In genomic region chr1:156162430-156163037, GRCh38 we compare ENCODE assay signal across 14 cellular contexts. TPM values are rescaled to one million over a fixed set of nuclear protein-coding genes. Genes with fewer than 3 reads are reported as not detected.
DNase-seq lines count a peak whose midpoint lies in the region; ATAC-seq and TF ChIP-seq lines count a peak whose summit lies in the region.
"Had no signal": no experiment of that assay in that cellular context is flagged by ENCODE, and none has a peak within 500 bp of the region (broad histone marks: within the 10 kb centered on the region; RNA-seq: fewer than 3 reads in every experiment).

No MANE protein-coding gene starts in this region.

- no peak for TF ChIP-seq CTCF in HFFc6 (IDR thresholded peaks at IDR 0.05)
- no peak for TF ChIP-seq CTCF in CD14-positive monocyte (IDR thresholded peaks at IDR 0.05)

- H3K27me3 ChIP-seq in skeletal muscle tissue (ENCODE audit: control insufficient read depth in 3 of 3, insufficient read depth in 3 of 3, low read length in 3 of 3) = no peaks in the 10 kb centered on the region

- peaks cover 86% of the 10 kb centered on the region for H3K36me3 Mint-ChIP-seq in activated T-helper 2 cell treated with anti-CD3 and anti-CD28 coated beads, Interferon-gamma antibody, Interleukin-2, Interleukin-4, amounts not matched to agents 10 μg/mL and 5 μg/mL and 100 μg/mL, durations not matched to agents 14 hours and 24 hours and 36 hours (ENCODE audit: low read depth)
- H3K36me3 Mint-ChIP-seq in immature natural killer cell (no peaks in the 10 kb centered on the region), HFFc6 (ENCODE audit: low read depth) (no peaks in the 10 kb centered on the region), CD14-positive monocyte (peaks cover 84 to 95% of the 10 kb centered on the region in 2 donors)

- no peak overlapping the region for H3K4me3 Mint-ChIP-seq in activated T-helper 2 cell treated with anti-CD3 and anti-CD28 coated beads, Interferon-gamma antibody, Interleukin-2, Interleukin-4, amounts not matched to agents 10 μg/mL and 5 μg/mL and 100 μg/mL, durations not matched to agents 14 hours and 24 hours and 36 hours (ENCODE audit: low read depth)
- H3K4me3 Mint-ChIP-seq in immature natural killer cell (peak overlapping the region in 3 of 5 donors; percentile 2 to 40 (median 7)), HFFc6 (no peak overlapping the region), CD14-positive monocyte (no peak overlapping the region)
- H3K4me3 Mint-ChIP-seq: activated CD8-positive, alpha-beta T cell treated with anti-CD3 and anti-CD28 coated beads, Interleukin-2, amount 10 ng/mL, durations not matched to agents 7 days and 5 days had no signal

- no peak overlapping the region for H3K4me3 ChIP-seq in skeletal muscle tissue (ENCODE audit: low read length in 3 of 3)

- peaks cover 11 to 23% (median 18%) of the 10 kb centered on the region in 3 donors for H3K4me1 ChIP-seq in skeletal muscle tissue (ENCODE audit: control insufficient read depth in 3 of 3, insufficient read depth in 3 of 3, low read length in 3 of 3)

- H3K4me1 Mint-ChIP-seq in activated T-helper 2 cell treated with anti-CD3 and anti-CD28 coated beads, Interferon-gamma antibody, Interleukin-2, Interleukin-4, amounts not matched to agents 10 μg/mL and 5 μg/mL and 100 μg/mL, durations not matched to agents 14 hours and 24 hours and 36 hours (ENCODE audit: low read depth) = peaks cover 57% of the 10 kb centered on the region
- H3K4me1 Mint-ChIP-seq in immature natural killer cell (peaks cover 15 to 17% of the 10 kb centered on the region in 2 donors), HFFc6 (ENCODE audit: low read depth) (peaks cover 22% of the 10 kb centered on the region), CD14-positive monocyte (peaks cover 36% of the 10 kb centered on the region)

- no peaks in the 10 kb centered on the region for H3K9me3 ChIP-seq in skeletal muscle tissue (ENCODE audit: control insufficient read depth in 3 of 3, low read length in 3 of 3)

- intact Hi-C loops in activated T-helper 2 cell treated with anti-CD3 and anti-CD28 coated beads, Interferon-gamma antibody, Interleukin-2, Interleukin-4, amounts not matched to agents 10 μg/mL and 5 μg/mL and 100 μg/mL, durations not matched to agents 14 hours and 24 hours and 36 hours (cut with micrococcal nuclease) = no loop called here
- intact Hi-C loops in CD14-positive monocyte (cut with micrococcal nuclease) = loop anchor here in 1 of 2 donors (10.0 kb wide), 1 partner anchor 68 kb away; no protein-coding TSS in a partner anchor

- peaks cover 5% of the 10 kb centered on the region for H3K9me3 Mint-ChIP-seq in activated T-helper 2 cell treated with anti-CD3 and anti-CD28 coated beads, Interferon-gamma antibody, Interleukin-2, Interleukin-4, amounts not matched to agents 10 μg/mL and 5 μg/mL and 100 μg/mL, durations not matched to agents 14 hours and 24 hours and 36 hours
- H3K9me3 Mint-ChIP-seq in immature natural killer cell = no peaks in the 10 kb centered on the region
- no peaks in the 10 kb centered on the region for H3K9me3 Mint-ChIP-seq in HFFc6
- H3K9me3 Mint-ChIP-seq in CD14-positive monocyte = peaks cover 0 to 1% (median 0%) of the 10 kb centered on the region in 7 donors

- no peaks in the 10 kb centered on the region for H3K36me3 ChIP-seq in skeletal muscle tissue (ENCODE audit: control insufficient read depth in 3 of 3, insufficient read depth in 3 of 3, low read length in 3 of 3)

- peak overlapping the region in 1 of 3 donors; percentile 23 for H3K9ac ChIP-seq in skeletal muscle tissue (ENCODE audit: low read depth in 1 of 3, low read length in 3 of 3)

- DNase-seq in NCI-H226 (peak; percentile 76), immature natural killer cell (no peak), HFFc6 (no peak), CD14-positive monocyte (ENCODE audit: low spot score) (no peak)
- DNase-seq in activated T-helper 2 cell treated with anti-CD3 and anti-CD28 coated beads, Interferon-gamma antibody, Interleukin-2, Interleukin-4, amounts not matched to agents 10 μg/mL and 5 μg/mL and 100 μg/mL, durations not matched to agents 14 hours and 24 hours and 36 hours (ENCODE audit: low spot score) = no peak
- DNase-seq: activated CD8-positive, alpha-beta T cell treated with anti-CD3 and anti-CD28 coated beads, Interleukin-2, amount 10 ng/mL, durations not matched to agents 7 days and 5 days; COR-L47; HCEC 1CT; NCI-H1694; NCI-H526 treated with DMSO at 0.1 percent for 48 hours; RPMI8226; stimulated activated naive CD4-positive, alpha-beta T cell treated with Interleukin-2 at 50 U/mL for 16 hours had no signal

- no peaks in the 10 kb centered on the region for H3K27me3 Mint-ChIP-seq in activated T-helper 2 cell treated with anti-CD3 and anti-CD28 coated beads, Interferon-gamma antibody, Interleukin-2, Interleukin-4, amounts not matched to agents 10 μg/mL and 5 μg/mL and 100 μg/mL, durations not matched to agents 14 hours and 24 hours and 36 hours (ENCODE audit: low read depth)
- peaks cover 2 to 6% (median 4%) of the 10 kb centered on the region in 3 donors for H3K27me3 Mint-ChIP-seq in immature natural killer cell (ENCODE audit: low read depth in 3 of 3)
- H3K27me3 Mint-ChIP-seq in HFFc6 (ENCODE audit: insufficient read depth) = no peaks in the 10 kb centered on the region
- H3K27me3 Mint-ChIP-seq in CD14-positive monocyte (ENCODE audit: low read depth in 3 of 3) = peaks cover 0 to 2% (median 1%) of the 10 kb centered on the region in 3 donors

- ATAC-seq in GM21786 (IDR thresholded peaks at IDR 0.05; ENCODE audit: unreplicated experiment) = no peak
- ATAC-seq: activated CD8-positive, alpha-beta T cell treated with anti-CD3 and anti-CD28 coated beads, Interleukin-2, amount 10 ng/mL, durations not matched to agents 7 days and 5 days had no signal

- H3K27ac Mint-ChIP-seq in activated T-helper 2 cell treated with anti-CD3 and anti-CD28 coated beads, Interferon-gamma antibody, Interleukin-2, Interleukin-4, amounts not matched to agents 10 μg/mL and 5 μg/mL and 100 μg/mL, durations not matched to agents 14 hours and 24 hours and 36 hours = peak overlapping the region; percentile 96
- H3K27ac Mint-ChIP-seq in immature natural killer cell (peak overlapping the region in 2 of 6 donors; percentile 33 to 64), HFFc6 (no peak overlapping the region), CD14-positive monocyte (peak overlapping the region in 3 of 7 donors; percentile 71 to 76 (median 74))
- H3K27ac Mint-ChIP-seq: activated CD8-positive, alpha-beta T cell treated with anti-CD3 and anti-CD28 coated beads, Interleukin-2, amount 10 ng/mL, durations not matched to agents 7 days and 5 days had no signal

- H3K27ac ChIP-seq in skeletal muscle tissue (ENCODE audit: low read depth, low read length) = peak overlapping the region; percentile 93

RNA-seq across cellular contexts. Expression of gene SEMA4A, which starts 9.1 kb away (rescaled TPM):
- 128 and 132 TPM in 2 replicates for total RNA-seq in activated T-helper 2 cell treated with anti-CD3 and anti-CD28 coated beads, Interferon-gamma antibody, Interleukin-2, Interleukin-4, amounts not matched to agents 10 μg/mL and 5 μg/mL and 100 μg/mL, durations not matched to agents 14 hours and 24 hours and 36 hours
- 10 to 100 TPM in 1 of 3 donors, 1 to 10 TPM in 2; 2.5 to 12.4 (median 3.2) TPM for polyA plus RNA-seq in immature natural killer cell
- 4.2 TPM for total RNA-seq in skeletal muscle tissue
- total RNA-seq in HFFc6 (2021; fragmentation: NEBNext Ultra II Directional; extraction: Animal tissue kit (Norgen Biotek cat#: 25700)) = 1 to 10 TPM in 2 of 6 experiments, under 1 TPM in 4; 0.71 to 1.1 (median 0.83) TPM
- 100 to 1,000 TPM in 1 of 2 donors, 10 to 100 TPM in 1; 72.3 to 121 TPM for polyA plus RNA-seq in CD14-positive monocyte

RNA-seq across cellular contexts. Expression of gene SLC25A44, which starts 31.4 kb away (rescaled TPM):
- 62.6 and 63.7 TPM in 2 replicates for total RNA-seq in activated T-helper 2 cell treated with anti-CD3 and anti-CD28 coated beads, Interferon-gamma antibody, Interleukin-2, Interleukin-4, amounts not matched to agents 10 μg/mL and 5 μg/mL and 100 μg/mL, durations not matched to agents 14 hours and 24 hours and 36 hours
- polyA plus RNA-seq in immature natural killer cell (10 to 100 TPM in 2 of 3 donors, 1 to 10 TPM in 1; 5.5 to 21.5 (median 12.1) TPM), CD14-positive monocyte (10 to 100 TPM; 17.1 to 28.8 TPM)
- 3.1 TPM for total RNA-seq in skeletal muscle tissue
- 10 to 100 TPM; 19.6 to 25.2 (median 23.4) TPM for total RNA-seq in HFFc6 (2021; fragmentation: NEBNext Ultra II Directional; extraction: Animal tissue kit (Norgen Biotek cat#: 25700))

RNA-seq across cellular contexts. Expression of gene LMNA, which starts 48.0 kb away (rescaled TPM):
- total RNA-seq in activated T-helper 2 cell treated with anti-CD3 and anti-CD28 coated beads, Interferon-gamma antibody, Interleukin-2, Interleukin-4, amounts not matched to agents 10 μg/mL and 5 μg/mL and 100 μg/mL, durations not matched to agents 14 hours and 24 hours and 36 hours = 246 and 247 TPM in 2 replicates
- polyA plus RNA-seq in immature natural killer cell = 10 to 100 TPM in 2 of 3 donors, 1 to 10 TPM in 1; 4.4 to 14.0 (median 10.3) TPM
- 399 TPM for total RNA-seq in skeletal muscle tissue
- total RNA-seq in HFFc6 (2021; fragmentation: NEBNext Ultra II Directional; extraction: Animal tissue kit (Norgen Biotek cat#: 25700)) = 1,000 to 10,000 TPM; 1,238 to 1,664 (median 1,535) TPM
- 10 to 100 TPM; 16.5 to 24.7 TPM for polyA plus RNA-seq in CD14-positive monocyte

RNA-seq across cellular contexts. Expression of gene PMF1, which starts 50.3 kb away (rescaled TPM):
- 115 and 117 TPM in 2 replicates for total RNA-seq in activated T-helper 2 cell treated with anti-CD3 and anti-CD28 coated beads, Interferon-gamma antibody, Interleukin-2, Interleukin-4, amounts not matched to agents 10 μg/mL and 5 μg/mL and 100 μg/mL, durations not matched to agents 14 hours and 24 hours and 36 hours
- 100 to 1,000 TPM in 2 of 3 donors, 10 to 100 TPM in 1; 67.3 to 122 (median 100) TPM for polyA plus RNA-seq in immature natural killer cell
- 50.6 TPM for total RNA-seq in skeletal muscle tissue
- 10 to 100 TPM; 32.7 to 41.0 (median 39.5) TPM for total RNA-seq in HFFc6 (2021; fragmentation: NEBNext Ultra II Directional; extraction: Animal tissue kit (Norgen Biotek cat#: 25700))
- 10 to 100 TPM; 86.1 to 90.4 TPM for polyA plus RNA-seq in CD14-positive monocyte

Comparison
In these comparisons a context has a peak if more than half of its experiments do, and no peak if none do; other contexts are left out.
1. H3K4me3 Mint-ChIP-seq: peak in immature natural killer cell (3 of 5); none in activated T-helper 2 cell treated with anti-CD3 and anti-CD28 coated beads, Interferon-gamma antibody, Interleukin-2, Interleukin-4, amounts not matched to agents 10 μg/mL and 5 μg/mL and 100 μg/mL, durations not matched to agents 14 hours and 24 hours and 36 hours (single experiment), HFFc6 (single experiment) and CD14-positive monocyte (0 of 2).
2. RNA of gene SEMA4A, which starts 9.1 kb away (total RNA-seq): 128 to 132 TPM in activated T-helper 2 cell treated with anti-CD3 and anti-CD28 coated beads, Interferon-gamma antibody, Interleukin-2, Interleukin-4, amounts not matched to agents 10 μg/mL and 5 μg/mL and 100 μg/mL, durations not matched to agents 14 hours and 24 hours and 36 hours; 4.2 TPM in skeletal muscle tissue (single experiment) and 0.71 to 1.1 TPM in HFFc6; every median in the first group is over 10 times any median in the second.